27 cellular contexts compared by ENCODE assay signal in the genomic region with DNA sequence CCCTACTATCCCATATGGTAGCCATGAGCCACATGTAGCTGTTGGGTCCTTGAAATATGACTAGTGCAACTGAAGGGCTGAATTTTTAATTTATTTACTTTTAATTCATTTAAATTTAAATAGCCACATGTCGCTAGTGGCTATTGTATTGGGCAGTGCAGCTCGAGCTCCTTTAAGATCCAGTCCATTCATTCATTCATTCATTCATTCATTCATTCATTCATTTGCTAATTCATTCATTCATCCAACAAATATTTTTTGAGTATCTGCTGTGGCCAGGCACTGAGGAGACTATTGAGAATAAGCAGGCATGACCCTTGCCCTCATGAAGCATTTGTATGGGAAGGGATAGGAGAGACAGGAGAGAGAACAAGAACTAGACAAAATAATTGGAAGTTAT. TPM values are rescaled to one million over a fixed set of nuclear protein-coding genes. Genes with fewer than 3 reads are reported as not detected.
"Had no signal": no experiment of that assay in that cellular context is flagged by ENCODE, and none has a peak within 500 bp of the region (broad histone marks: within the 10 kb centered on the region; RNA-seq: fewer than 3 reads in every experiment).

No MANE protein-coding gene starts in this region.

- H3K27me3 ChIP-seq: left lung, ovary, right atrium auricular region, upper lobe of right lung had no signal

- H3K4me3 ChIP-seq: left lung, lower lobe of right lung, ovary, right atrium auricular region, skin epidermis, suprapubic skin, thoracic aorta, tibial artery, upper lobe of right lung had no signal

- H3K27me3 Mint-ChIP-seq: stimulated activated naive CD8-positive, alpha-beta T cell treated with anti-CD3 and anti-CD28 coated beads, Interleukin-15, Interleukin-2, amounts not matched to agents 100 ng/mL and 50 ng/mL, for 24 hours had no signal

- H3K27ac ChIP-seq: left lung, lower lobe of right lung, ovary, right atrium auricular region, skin epidermis, suprapubic skin, thoracic aorta, tibial artery, upper lobe of right lung had no signal

- H3K4me3 Mint-ChIP-seq: mesothelial cell of epicardium; naive B cell; natural killer cell; stimulated activated naive CD8-positive, alpha-beta T cell treated with anti-CD3 and anti-CD28 coated beads, Interleukin-15, Interleukin-2, amounts not matched to agents 100 ng/mL and 50 ng/mL, for 24 hours had no signal

- FAIRE-seq: kidney, urothelium cell line had no signal

- H3K9me3 ChIP-seq: left lung, lower lobe of right lung, ovary, right atrium auricular region, suprapubic skin, thoracic aorta, tibial artery, upper lobe of right lung had no signal

- H3K4me1 ChIP-seq: left lung, lower lobe of right lung, right atrium auricular region, suprapubic skin, tibial artery, upper lobe of right lung had no signal

- H3K36me3 Mint-ChIP-seq: mesothelial cell of epicardium, naive B cell, natural killer cell had no signal

- H3K9me3 Mint-ChIP-seq: mesothelial cell of epicardium; naive B cell; natural killer cell; stimulated activated naive CD8-positive, alpha-beta T cell treated with anti-CD3 and anti-CD28 coated beads, Interleukin-15, Interleukin-2, amounts not matched to agents 100 ng/mL and 50 ng/mL, for 24 hours had no signal

- H3K4me1 Mint-ChIP-seq: naive B cell, natural killer cell had no signal

- H3K27ac Mint-ChIP-seq: mesothelial cell of epicardium; naive B cell; natural killer cell; progenitor cell of endocrine pancreas; stimulated activated naive CD8-positive, alpha-beta T cell treated with anti-CD3 and anti-CD28 coated beads, Interleukin-15, Interleukin-2, amounts not matched to agents 100 ng/mL and 50 ng/mL, for 24 hours had no signal

- DNase-seq: hippocampal formation; kidney; left colon; left lung; lower lobe of right lung; mesendoderm; naive B cell; natural killer cell; ovary; stimulated activated CD4-positive, alpha-beta T cell treated with anti-CD3 and anti-CD28 coated beads, Interleukin-12 subunit alpha, Interleukin-12 subunit beta, amount 100 ng/mL, for 4 hours; stimulated activated CD4-positive, alpha-beta T cell treated with anti-CD3 and anti-CD28 coated beads, Interleukin-15, amount 100 ng/mL, for 24 hours; stimulated activated CD4-positive, alpha-beta T cell treated with anti-CD3 and anti-CD28 coated beads, Interleukin-2, amount 100 ng/mL, for 24 hours; stimulated activated CD4-positive, alpha-beta T cell treated with anti-CD3 and anti-CD28 coated beads, Interleukin-4, amount 100 ng/mL, for 1 hour; stimulated activated naive CD4-positive, alpha-beta T cell; tibial artery; trophoblast cell; upper lobe of right lung had no signal

- H3K36me3 ChIP-seq: left lung, lower lobe of right lung, ovary, right atrium auricular region, suprapubic skin, thoracic aorta, tibial artery, upper lobe of right lung had no signal

- ATAC-seq: left colon, left lung, lower lobe of right lung, natural killer cell, sciatic nerve had no signal

RNA-seq across cellular contexts. Expression of a gene that starts 29.5 kb away (rescaled TPM):
- polyA plus RNA-seq: neural cell had no signal
